In the genomic region with DNA sequence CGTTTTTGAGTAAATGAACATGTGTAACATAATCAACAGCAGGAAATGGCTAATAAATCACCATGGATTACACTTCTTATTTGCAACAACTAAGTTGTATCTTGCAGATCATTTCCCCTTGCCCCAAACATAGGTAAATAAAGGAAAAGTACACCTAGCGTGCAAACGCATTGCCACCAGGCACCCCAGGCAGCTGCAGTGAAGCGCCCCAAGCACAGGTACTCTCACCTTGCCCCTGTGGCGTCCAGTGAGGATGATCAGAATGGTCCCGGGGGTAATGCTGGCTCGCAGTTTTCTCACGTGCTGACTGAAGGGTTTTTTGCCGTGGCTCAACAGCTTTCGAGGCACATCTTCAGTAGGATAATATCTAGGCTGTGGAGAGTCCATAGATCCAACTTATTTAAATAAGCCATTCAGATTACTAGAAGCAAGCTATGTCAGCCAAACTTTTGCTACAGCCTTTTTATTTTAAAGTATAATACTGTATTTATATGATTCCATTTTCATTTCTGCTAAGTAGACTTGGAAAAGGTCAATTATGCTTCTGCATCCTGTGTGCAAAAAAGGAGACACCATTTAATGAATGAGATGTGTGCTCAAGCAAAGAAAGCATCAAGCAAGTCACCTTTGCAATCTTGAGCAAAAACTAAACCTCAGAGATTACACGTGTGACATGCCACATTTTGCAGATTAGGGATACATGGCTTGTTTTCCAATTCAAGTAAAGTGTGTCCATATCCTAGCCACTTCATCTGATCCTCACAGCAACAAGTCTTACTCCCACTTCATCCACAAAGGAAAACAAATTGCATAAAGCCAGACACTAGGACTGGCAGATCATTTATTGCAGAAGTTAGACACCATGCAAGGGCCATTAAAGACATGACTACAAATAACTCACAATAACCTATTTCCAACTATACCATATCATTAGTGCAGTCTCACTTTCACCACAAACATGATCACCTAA, we compare ENCODE assay signal across 1 cellular context.
TF ChIP-seq lines count a peak whose summit lies in the region.

No MANE protein-coding gene starts in this region.

TF ChIP-seq in H1, 55 proteins besides CTCF, POLR2A, EP300 and RAD21:
- TF ChIP-seq YY1 (IDR thresholded peaks at IDR 0.05; ENCODE audit: low read depth, low read length) (no peak), CBX5 (IDR thresholded peaks at IDR 0.05; ENCODE audit: low read depth, low read length) (no peak), BCL11A (IDR thresholded peaks at IDR 0.05; ENCODE audit: low read depth in 2 of 2, low read length in 2 of 2) (no peak), BRCA1 (IDR thresholded peaks at IDR 0.05; ENCODE audit: low read depth, low read length) (no peak), SRF (IDR thresholded peaks at IDR 0.05; ENCODE audit: low read depth, low read length) (no peak), FOSL1 (IDR thresholded peaks at IDR 0.05; ENCODE audit: insufficient read depth, low read depth, low read length) (no peak), RXRA (IDR thresholded peaks at IDR 0.05; ENCODE audit: insufficient read depth, low read depth, low read length) (no peak), MAFK (IDR thresholded peaks at IDR 0.05; ENCODE audit: low read depth, low read length) (no peak), CHD2 (IDR thresholded peaks at IDR 0.05; ENCODE audit: low read length) (no peak), EZH2 (IDR thresholded peaks at IDR 0.05; ENCODE audit: low read depth, low read length, severe bottlenecking) (no peak), BACH1 (IDR thresholded peaks at IDR 0.05; ENCODE audit: low read length) (no peak), TCF12 (IDR thresholded peaks at IDR 0.05; ENCODE audit: low read depth, low read length) (no peak)
TF ChIP-seq in H1: peak in this region for 0.
